In genomic region chr10:13039761-13040160, GRCh38 we compare ENCODE assay signal across 25 cellular contexts.
"Had no signal": no experiment of that assay in that cellular context is flagged by ENCODE, and none has a peak within 500 bp of the region (broad histone marks: within the 10 kb centered on the region; RNA-seq: fewer than 3 reads in every experiment).

No MANE protein-coding gene starts in this region.

- H3K9me3 ChIP-seq: gastrocnemius medialis, neutrophil, pancreas, right lobe of liver, thoracic aorta, tibial nerve, upper lobe of left lung, uterus had no signal

- H3K27ac Mint-ChIP-seq: memory B cell; natural killer cell; stimulated activated naive B cell treated with anti-CD40 and anti-IgM and Interleukin-4, amounts not matched to agents 10 μg/mL and 1 μg/mL and 100 μg/mL, for 72 hours; stimulated activated naive CD8-positive, alpha-beta T cell treated with anti-CD3 and anti-CD28 coated beads, Interleukin-15, Interleukin-2, amounts not matched to agents 100 ng/mL and 50 ng/mL, for 24 hours had no signal

- H3K9me3 Mint-ChIP-seq: memory B cell; stimulated activated naive CD8-positive, alpha-beta T cell treated with anti-CD3 and anti-CD28 coated beads, Interleukin-15, Interleukin-2, amounts not matched to agents 100 ng/mL and 50 ng/mL, for 24 hours had no signal

- ATAC-seq: esophagus mucosa; gastrocnemius medialis; left ventricle myocardium superior; natural killer cell; stimulated activated naive B cell treated with anti-CD40 and anti-IgM and Interleukin-4, amounts not matched to agents 10 μg/mL and 1 μg/mL and 100 μg/mL, for 72 hours had no signal

- H3K27ac ChIP-seq: dorsolateral prefrontal cortex, epithelial cell of prostate, gastrocnemius medialis, neutrophil, pancreas, right lobe of liver, thoracic aorta, tibial nerve, upper lobe of left lung, uterus had no signal

- H3K4me3 Mint-ChIP-seq: memory B cell; natural killer cell; stimulated activated naive B cell treated with anti-CD40 and anti-IgM and Interleukin-4, amounts not matched to agents 10 μg/mL and 1 μg/mL and 100 μg/mL, for 72 hours; stimulated activated naive CD8-positive, alpha-beta T cell treated with anti-CD3 and anti-CD28 coated beads, Interleukin-15, Interleukin-2, amounts not matched to agents 100 ng/mL and 50 ng/mL, for 24 hours had no signal

- H3K4me3 ChIP-seq: dorsolateral prefrontal cortex, gastrocnemius medialis, lung, pancreas, right lobe of liver, thoracic aorta, tibial nerve, upper lobe of left lung, uterus had no signal

- H3K4me1 ChIP-seq: gastrocnemius medialis, pancreas, right lobe of liver, tibial nerve, upper lobe of left lung, uterus had no signal

- FAIRE-seq: keratinocyte, pancreas, small intestine had no signal

- H3K27me3 ChIP-seq: dorsolateral prefrontal cortex, gastrocnemius medialis, neutrophil, right lobe of liver, tibial nerve, upper lobe of left lung, uterus had no signal

- H3K36me3 ChIP-seq: gastrocnemius medialis, neutrophil, pancreas, right lobe of liver, thoracic aorta, tibial nerve, upper lobe of left lung, uterus had no signal

- H3K36me3 Mint-ChIP-seq: natural killer cell; stimulated activated naive B cell treated with anti-CD40 and anti-IgM and Interleukin-4, amounts not matched to agents 10 μg/mL and 1 μg/mL and 100 μg/mL, for 72 hours had no signal

- DNase-seq: dorsolateral prefrontal cortex; effector CD4-positive, alpha-beta T cell; foreskin fibroblast; gastrocnemius medialis; head of caudate nucleus; left ventricle myocardium superior; natural killer cell; pancreas; retina; stimulated activated CD4-positive, alpha-beta T cell treated with anti-CD3 and anti-CD28 coated beads, Interleukin-15, amount 100 ng/mL, for 24 hours; stimulated activated CD4-positive, alpha-beta T cell treated with anti-CD3 and anti-CD28 coated beads, Interleukin-2, amount 100 ng/mL, for 48 hours; stimulated activated naive B cell treated with anti-CD40 and anti-IgM and Interleukin-4, amounts not matched to agents 10 μg/mL and 1 μg/mL and 100 μg/mL, for 72 hours; upper lobe of left lung; uterus had no signal

- H3K4me1 Mint-ChIP-seq: memory B cell; natural killer cell; stimulated activated naive B cell treated with anti-CD40 and anti-IgM and Interleukin-4, amounts not matched to agents 10 μg/mL and 1 μg/mL and 100 μg/mL, for 72 hours had no signal
